In the genomic region with DNA sequence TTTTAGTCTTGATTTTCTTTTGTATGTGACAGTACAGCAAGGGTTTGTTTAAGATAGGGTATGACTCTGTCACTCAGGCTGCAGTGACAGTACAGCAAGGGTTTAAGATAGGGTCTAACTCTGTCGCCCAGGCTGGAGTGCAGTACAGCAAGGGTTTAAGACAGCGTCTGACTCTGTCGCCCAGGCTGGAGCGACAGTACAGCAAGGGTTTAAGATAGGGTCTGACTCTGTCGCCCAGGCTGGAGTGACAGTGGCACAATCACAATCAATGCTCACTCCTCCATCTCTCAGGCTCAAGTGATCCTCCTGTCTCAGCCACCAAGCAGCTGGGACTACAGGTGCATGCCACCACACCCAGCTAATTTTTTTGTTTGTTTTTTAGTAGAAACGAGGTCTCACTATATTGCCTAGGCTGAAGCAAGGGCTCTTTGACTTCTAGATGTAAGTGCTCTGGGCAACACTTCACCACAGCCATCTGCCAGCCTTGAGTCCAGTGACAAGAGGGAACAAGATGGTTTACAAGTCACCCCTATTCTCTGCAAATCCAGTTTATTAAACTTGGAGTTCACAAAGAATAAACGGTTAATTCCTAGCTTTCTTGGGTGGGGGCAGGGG, we compare ENCODE assay signal across 8 cellular contexts. TPM values are rescaled to one million over a fixed set of nuclear protein-coding genes. Genes with fewer than 3 reads are reported as not detected.
DNase-seq lines count a peak whose midpoint lies in the region; ATAC-seq, FAIRE-seq and TF ChIP-seq lines count a peak whose summit lies in the region.

No MANE protein-coding gene starts in this region.

- H3K9ac ChIP-seq in OCI-LY1 (ENCODE audit: low read length): peak overlapping the region; percentile 41; the same call in 1 of the 2 replicates

- no peak for TF ChIP-seq POLR2A in H54 (IDR thresholded peaks at IDR 0.05; ENCODE audit: low read depth, low read length)

- peaks cover 17% of the 10 kb centered on the region for H3K4me1 ChIP-seq in OCI-LY1 (ENCODE audit: insufficient read depth, low read length, severe bottlenecking)

- peak overlapping the region; percentile 64 for H3K4me3 ChIP-seq in OCI-LY1 (ENCODE audit: low read depth, low read length, poor library complexity, severe bottlenecking)

- no peak; the same call in 1 of the 2 replicates for TF ChIP-seq CTCF in OCI-LY1 (IDR thresholded peaks at IDR 0.05; ENCODE audit: low read length)

- no peaks in the 10 kb centered on the region for H3K79me2 ChIP-seq in OCI-LY1 (ENCODE audit: insufficient read depth, low read length)

- FAIRE-seq in G401.6 (lab: Jason Lieb, UNC) (peak; percentile 31), H54 (lab: Jason Lieb, UNC) (no peak)

- peaks cover 5% of the 10 kb centered on the region; the same call in 1 of the 2 replicates for H3K27me3 ChIP-seq in OCI-LY1 (ENCODE audit: insufficient read depth, low read length)

- DNase-seq in epithelial cell of prostate (ENCODE audit: low read depth, low spot score) (no peak), sciatic nerve (ENCODE audit: low spot score) (peak; percentile 27), HCEC 1CT (no peak), H54 (ENCODE audit: insufficient read length, low spot score) (no peak), posterior vena cava (ENCODE audit: low spot score) (no peak)
- no peak for DNase-seq in activated CD4-positive, alpha-beta T cell treated with anti-CD3 and anti-CD28 coated beads for 4 hours

- intact Hi-C loops in sciatic nerve (cut with DNase I) (no loop called here), posterior vena cava (cut with DNase I) (no loop called here)

- H3K27ac ChIP-seq in OCI-LY1 (ENCODE audit: low read depth, low read length, poor library complexity, severe bottlenecking) (peak overlapping the region; percentile 18), epithelial cell of prostate (peak overlapping the region; percentile 96)

- H3F3A ChIP-seq in OCI-LY1 (ENCODE audit: insufficient read depth, low read length): peaks cover 5% of the 10 kb centered on the region; the same call in 1 of the 2 replicates

- H2AFZ ChIP-seq in OCI-LY1 (ENCODE audit: low read length): no peak overlapping the region

- no peaks in the 10 kb centered on the region for H4K20me1 ChIP-seq in OCI-LY1 (ENCODE audit: insufficient read depth, low read length)

- H3K9me2 ChIP-seq in OCI-LY1 (ENCODE audit: low read depth, low read length): no peaks in the 10 kb centered on the region

- ATAC-seq in sciatic nerve: no peak

- peaks cover 14% of the 10 kb centered on the region; the same call in 1 of the 2 replicates for H3K36me3 ChIP-seq in OCI-LY1 (ENCODE audit: insufficient read depth, low read length)

- H3K4me2 ChIP-seq in OCI-LY1 (ENCODE audit: low read length): peak overlapping the region; percentile 82

- no peaks in the 10 kb centered on the region for H3K9me3 ChIP-seq in OCI-LY1 (ENCODE audit: low read length)

RNA-seq across cellular contexts. Expression of a gene that starts 1.0 kb away (rescaled TPM):
- not detected for total RNA-seq in sciatic nerve
- 1 to 10 TPM in 1 of 2 donors, under 1 TPM in 1; 0.14 to 2.1 TPM for total RNA-seq in posterior vena cava

RNA-seq across cellular contexts. Expression of a gene that starts 15.7 kb away (rescaled TPM):
- total RNA-seq in sciatic nerve: 2.4 TPM
- total RNA-seq in posterior vena cava: 1 to 10 TPM; 2.9 to 3.2 TPM

RNA-seq across cellular contexts. Expression of a gene that starts 53.6 kb away (rescaled TPM):
- 284 TPM for total RNA-seq in sciatic nerve
- 100 to 1,000 TPM; 149 to 164 TPM for total RNA-seq in posterior vena cava
